ENCODE assay signal across 24 cellular contexts in genomic region chr4:31022702-31023101, GRCh38.
DNase-seq lines count a peak whose midpoint lies in the region; ATAC-seq and TF ChIP-seq lines count a peak whose summit lies in the region.
"Had no signal": no experiment of that assay in that cellular context is flagged by ENCODE, and none has a peak within 500 bp of the region (broad histone marks: within the 10 kb centered on the region; RNA-seq: fewer than 3 reads in every experiment).

No MANE protein-coding gene starts in this region.

- no peak overlapping the region for H3K27ac ChIP-seq in endodermal cell (ENCODE audit: low read depth, low read length)
- H3K27ac ChIP-seq: BLaER1 had no signal

- no peaks in the 10 kb centered on the region for H3K9me3 Mint-ChIP-seq in endodermal cell

- peaks cover 3% of the 10 kb centered on the region for H3K36me3 Mint-ChIP-seq in endodermal cell (ENCODE audit: low read depth)
- H3K36me3 Mint-ChIP-seq: CD4-positive, CD25-positive, alpha-beta regulatory T cell had no signal

- H3K4me3 ChIP-seq in endodermal cell (ENCODE audit: low read length) = no peak overlapping the region
- H3K4me3 ChIP-seq in mucosa of descending colon = no peak overlapping the region
- H3K4me3 ChIP-seq: BLaER1, MG63 had no signal

- no peaks in the 10 kb centered on the region for H3K4me1 ChIP-seq in endodermal cell (ENCODE audit: control insufficient read depth, insufficient read depth, low read length)
- H3K4me1 ChIP-seq in mucosa of descending colon (ENCODE audit: low read depth) = no peaks in the 10 kb centered on the region
- H3K4me1 ChIP-seq: BLaER1 had no signal

- H3K9ac ChIP-seq in endodermal cell (ENCODE audit: extremely low read depth, low read length, poor library complexity, severe bottlenecking) = no peak overlapping the region
- H3K9ac ChIP-seq: BLaER1 had no signal

- H3K4me3 Mint-ChIP-seq in endodermal cell = no peak overlapping the region
- H3K4me3 Mint-ChIP-seq: CD4-positive, CD25-positive, alpha-beta regulatory T cell had no signal

- intact Hi-C loops in left ventricle myocardium superior (cut with micrococcal nuclease) = no loop called here
- intact Hi-C loops in Right ventricle myocardium inferior (cut with DNase I) = loop anchor here (5.0 kb wide), 1 partner anchor 305 kb away; no protein-coding TSS in a partner anchor
- intact Hi-C loops in mucosa of descending colon (cut with DNase I, micrococcal nuclease) = no loop called here

- no peaks in the 10 kb centered on the region for H3K9me3 ChIP-seq in endodermal cell (ENCODE audit: control insufficient read depth, low read length)
- H3K9me3 ChIP-seq in mucosa of descending colon = no peaks in the 10 kb centered on the region
- H3K9me3 ChIP-seq: BLaER1, MG63 had no signal

- 95% methylated on average over 5 of the region's 5 CpGs for WGBS in endodermal cell (ENCODE audit: insufficient coverage in 1 of 2, insufficient read length in 1 of 2), 2 experiments

- peaks cover 19% of the 10 kb centered on the region for H3K4me1 Mint-ChIP-seq in endodermal cell
- H3K4me1 Mint-ChIP-seq: CD4-positive, CD25-positive, alpha-beta regulatory T cell had no signal

- in situ Hi-C loops in ACHN (cut with HindIII; ENCODE audit: low pct_ligation_motif_present, low pct_unique_long_range_greater_than_20kb, low sequenced_read_pairs) = no loop called here

- ATAC-seq in left ventricle myocardium superior (peak; percentile 17), Right ventricle myocardium inferior (no peak), mucosa of descending colon (peak; percentile 62)
- ATAC-seq: SK-N-SH treated with all-trans-retinoic acid at 6 μM for 48 hours had no signal

- H3K36me3 ChIP-seq in endodermal cell (ENCODE audit: control insufficient read depth, insufficient read depth, low read length) = no peaks in the 10 kb centered on the region
- H3K36me3 ChIP-seq in mucosa of descending colon (ENCODE audit: low read depth) = no peaks in the 10 kb centered on the region
- H3K36me3 ChIP-seq: BLaER1, MG63 had no signal

- DNase-seq in left ventricle myocardium superior (no peak), Right ventricle myocardium inferior (ENCODE audit: missing footprints) (no peak), endodermal cell (no peak), mucosa of descending colon (no peak), ACHN (no peak), GM10266 (ENCODE audit: extremely low spot score) (no peak), NCI-H82 treated with DMSO at 0.1 percent for 48 hours (lab: John Stamatoyannopoulos, UW; ENCODE audit: unreplicated experiment) (no peak)
- DNase-seq in stimulated activated CD4-positive, alpha-beta T cell treated with anti-CD3 and anti-CD28 coated beads, Interleukin-4, amount 100 ng/mL, for 1 hour = no peak
- DNase-seq: CD4-positive, CD25-positive, alpha-beta regulatory T cell; DMS153; DND-41; HCEC 1CT; IMR-90; KG1; MG63; NCI-H1105 treated with DMSO at 0.1 percent for 48 hours; NCI-H146; NCI-H2029; NCI-H446; NCI-H524 treated with DMSO at 0.1 percent for 48 hours; NCI-H774; OCI-M1 had no signal

- no peaks in the 10 kb centered on the region for H3K27me3 Mint-ChIP-seq in endodermal cell (ENCODE audit: insufficient read depth)
- H3K27me3 Mint-ChIP-seq: CD4-positive, CD25-positive, alpha-beta regulatory T cell had no signal

- no peaks in the 10 kb centered on the region for H3K27me3 ChIP-seq in endodermal cell (ENCODE audit: control insufficient read depth, insufficient read depth, low read length, poor library complexity, severe bottlenecking)
- H3K27me3 ChIP-seq: BLaER1, MG63 had no signal

- peak overlapping the region; percentile 2 for H3K27ac Mint-ChIP-seq in endodermal cell
- H3K27ac Mint-ChIP-seq: CD4-positive, CD25-positive, alpha-beta regulatory T cell had no signal

- no peak for TF ChIP-seq CTCF in endodermal cell (conservative IDR thresholded peaks at IDR 0.05)
- no peak for TF ChIP-seq CTCF in mucosa of descending colon (IDR thresholded peaks at IDR 0.05)
- TF ChIP-seq CTCF in GM10266 (IDR thresholded peaks at IDR 0.05; ENCODE audit: control insufficient read depth, insufficient read depth, low read depth, missing control alignments) = no peak
